ENCODE assay signal across 1 cellular context in genomic region chr10:86821600-86821999, GRCh38.
TF ChIP-seq lines count a peak whose summit lies in the region.

No MANE protein-coding gene starts in this region.

TF ChIP-seq in K562, 482 proteins besides CTCF, POLR2A, EP300 and RAD21 (continued from another document and continues in another):
- TF ChIP-seq MEIS2 (IDR thresholded peaks at IDR 0.05; ENCODE audit: partially characterized antibody): no peak
- no peak for TF ChIP-seq ZNF282 (CRISPR knock-in tag; IDR thresholded peaks at IDR 0.05)
- 0 out of 2 replicates have a peak, but pooled peaks have one; percentile 15 for TF ChIP-seq SOX6 (IDR thresholded peaks at IDR 0.05)
- 0 out of 4 replicates have a peak, but pooled peaks of 1 of the 2 experiments have one; percentile 54 for TF ChIP-seq ARNT (IDR thresholded peaks at IDR 0.05)
- TF ChIP-seq GABPB2 (CRISPR knock-in tag; conservative IDR thresholded peaks at IDR 0.05): no peak
- no peak for TF ChIP-seq MECOM (CRISPR knock-in tag; IDR thresholded peaks at IDR 0.05)
- TF ChIP-seq ZNF668 (CRISPR knock-in tag; IDR thresholded peaks at IDR 0.05): no peak
- 0 out of 2 replicates have a peak, but pooled peaks have one; percentile 27 for TF ChIP-seq HDAC2 (IDR thresholded peaks at IDR 0.05)
- TF ChIP-seq ZNF263 (CRISPR knock-in tag; IDR thresholded peaks at IDR 0.05; ENCODE audit: borderline replicate concordance): peak; percentile 81; the same call in 1 of the 2 replicates
- no peak for TF ChIP-seq ZSCAN32 (CRISPR knock-in tag; IDR thresholded peaks at IDR 0.05)
- no peak for TF ChIP-seq NCOR1 (IDR thresholded peaks at IDR 0.05)
- no peak for TF ChIP-seq RREB1 (CRISPR knock-in tag; IDR thresholded peaks at IDR 0.05)
- no peak for TF ChIP-seq TAF1 (IDR thresholded peaks at IDR 0.05; ENCODE audit: control insufficient read depth, extremely low read depth, insufficient read depth, low read length, severe bottlenecking)
- no peak for TF ChIP-seq EGR1 (conservative IDR thresholded peaks at IDR 0.05)
- TF ChIP-seq MIER1 (IDR thresholded peaks at IDR 0.05; ENCODE audit: low read depth): no peak
- peak; percentile 84 for TF ChIP-seq ATF3 (IDR thresholded peaks at IDR 0.05)
- no peak for TF ChIP-seq ATF3 (CRISPR knock-in tag; conservative IDR thresholded peaks at IDR 0.05)
- no peak for TF ChIP-seq CBX5 (IDR thresholded peaks at IDR 0.05; ENCODE audit: borderline replicate concordance, low read depth)
- no peak for TF ChIP-seq RBM39 (optimal IDR thresholded peaks at IDR 0.05; ENCODE audit: low read depth, low read length)
- no peak for TF ChIP-seq ATF1 (CRISPR knock-in tag; IDR thresholded peaks at IDR 0.05)
- peak; percentile 55; the same call in 1 of the 2 replicates for TF ChIP-seq ATF1 (tag; IDR thresholded peaks at IDR 0.05)
- no peak for TF ChIP-seq ZNF212 (CRISPR knock-in tag; IDR thresholded peaks at IDR 0.05)
- TF ChIP-seq TRIM24 (IDR thresholded peaks at IDR 0.05): peak in 1 of 2 experiments; percentile 37; a peak in 1 of 4 replicates
- no peak for TF ChIP-seq SMARCA5 (IDR thresholded peaks at IDR 0.05)
- TF ChIP-seq STAT5B (CRISPR knock-in tag; IDR thresholded peaks at IDR 0.05): no peak
- TF ChIP-seq SREBF2 (CRISPR knock-in tag; IDR thresholded peaks at IDR 0.05): no peak
- TF ChIP-seq HDAC1 (IDR thresholded peaks at IDR 0.05): 0 out of 4 replicates have a peak, but pooled peaks of 1 of the 2 experiments have one; percentile 27
- peak; percentile 21; the same call in 1 of the 2 replicates for TF ChIP-seq CBFA2T3 (IDR thresholded peaks at IDR 0.05)
- TF ChIP-seq CBX3 (IDR thresholded peaks at IDR 0.05; ENCODE audit: borderline replicate concordance in 1 of 2, low read length in 2 of 2): no peak
- no peak for TF ChIP-seq ZSCAN29 (IDR thresholded peaks at IDR 0.05)
- no peak for TF ChIP-seq SAP30 (IDR thresholded peaks at IDR 0.05; ENCODE audit: borderline replicate concordance, insufficient read depth, low read depth, low read length, poor library complexity, severe bottlenecking)
- no peak for TF ChIP-seq GATAD2B (IDR thresholded peaks at IDR 0.05; ENCODE audit: borderline replicate concordance)
- TF ChIP-seq SMARCB1 (IDR thresholded peaks at IDR 0.05; ENCODE audit: insufficient read length, low read depth): no peak
- no peak for TF ChIP-seq RBM34 (IDR thresholded peaks at IDR 0.05; ENCODE audit: borderline replicate concordance, insufficient read depth, low read length)
- no peak for TF ChIP-seq NFE2L1 (tag; IDR thresholded peaks at IDR 0.05; ENCODE audit: borderline replicate concordance, low read depth)
- no peak; a peak in 1 of 4 replicates for TF ChIP-seq KDM1A (IDR thresholded peaks at IDR 0.05)
- no peak for TF ChIP-seq NCOA6 (IDR thresholded peaks at IDR 0.05)
- TF ChIP-seq ARID3B (CRISPR knock-in tag; IDR thresholded peaks at IDR 0.05; ENCODE audit: borderline replicate concordance): no peak
- TF ChIP-seq DPF2 (IDR thresholded peaks at IDR 0.05): peak; percentile 41; the same call in 1 of the 2 replicates
- no peak for TF ChIP-seq MLLT1 (IDR thresholded peaks at IDR 0.05)
- TF ChIP-seq ZNF830 (CRISPR knock-in tag; IDR thresholded peaks at IDR 0.05): no peak
- peak; percentile 51; the same call in 1 of the 2 replicates for TF ChIP-seq CREB1 (IDR thresholded peaks at IDR 0.05)
- TF ChIP-seq CREB1 (CRISPR knock-in tag; IDR thresholded peaks at IDR 0.05): no peak
- TF ChIP-seq JUND (IDR thresholded peaks at IDR 0.05; ENCODE audit: borderline replicate concordance, low read depth, low read length): peak; percentile 64; the same call in 1 of the 2 replicates
- peak; percentile 53; the same call in 2 of the 3 replicates for TF ChIP-seq JUND (tag; IDR thresholded peaks at IDR 0.05; ENCODE audit: borderline replicate concordance, low read depth, low read length)
- no peak for TF ChIP-seq RUNX1 (IDR thresholded peaks at IDR 0.05; ENCODE audit: low read depth)
- no peak for TF ChIP-seq E4F1 (CRISPR knock-in tag; IDR thresholded peaks at IDR 0.05; ENCODE audit: borderline replicate concordance)
- no peak for TF ChIP-seq NFYB (IDR thresholded peaks at IDR 0.05; ENCODE audit: extremely low read depth, insufficient read length)
- TF ChIP-seq ID3 (CRISPR knock-in tag; IDR thresholded peaks at IDR 0.05): no peak
- TF ChIP-seq ID3 (tag; IDR thresholded peaks at IDR 0.05): no peak
- TF ChIP-seq BACH1 (tag; IDR thresholded peaks at IDR 0.05): no peak
- TF ChIP-seq TAF9B (IDR thresholded peaks at IDR 0.05; ENCODE audit: partially characterized antibody): no peak
- TF ChIP-seq ZNF639 (CRISPR knock-in tag; conservative IDR thresholded peaks at IDR 0.05 in 1 of 2, IDR thresholded peaks at IDR 0.05 in 1 of 2): no peak
- peak; percentile 76 for TF ChIP-seq ATF7 (IDR thresholded peaks at IDR 0.05)
- no peak for TF ChIP-seq NFIX (CRISPR knock-in tag; IDR thresholded peaks at IDR 0.05; ENCODE audit: low read depth)
- peak; percentile 73 for TF ChIP-seq CREM (IDR thresholded peaks at IDR 0.05; ENCODE audit: low read depth)
- TF ChIP-seq VEZF1 (CRISPR knock-in tag; IDR thresholded peaks at IDR 0.05): peak; percentile 44
- no peak for TF ChIP-seq ZFP30 (CRISPR knock-in tag; IDR thresholded peaks at IDR 0.05; ENCODE audit: borderline replicate concordance)
- no peak for TF ChIP-seq CREB5 (CRISPR knock-in tag; IDR thresholded peaks at IDR 0.05)
